ENCODE assay signal across 1 cellular context in the genomic region with DNA sequence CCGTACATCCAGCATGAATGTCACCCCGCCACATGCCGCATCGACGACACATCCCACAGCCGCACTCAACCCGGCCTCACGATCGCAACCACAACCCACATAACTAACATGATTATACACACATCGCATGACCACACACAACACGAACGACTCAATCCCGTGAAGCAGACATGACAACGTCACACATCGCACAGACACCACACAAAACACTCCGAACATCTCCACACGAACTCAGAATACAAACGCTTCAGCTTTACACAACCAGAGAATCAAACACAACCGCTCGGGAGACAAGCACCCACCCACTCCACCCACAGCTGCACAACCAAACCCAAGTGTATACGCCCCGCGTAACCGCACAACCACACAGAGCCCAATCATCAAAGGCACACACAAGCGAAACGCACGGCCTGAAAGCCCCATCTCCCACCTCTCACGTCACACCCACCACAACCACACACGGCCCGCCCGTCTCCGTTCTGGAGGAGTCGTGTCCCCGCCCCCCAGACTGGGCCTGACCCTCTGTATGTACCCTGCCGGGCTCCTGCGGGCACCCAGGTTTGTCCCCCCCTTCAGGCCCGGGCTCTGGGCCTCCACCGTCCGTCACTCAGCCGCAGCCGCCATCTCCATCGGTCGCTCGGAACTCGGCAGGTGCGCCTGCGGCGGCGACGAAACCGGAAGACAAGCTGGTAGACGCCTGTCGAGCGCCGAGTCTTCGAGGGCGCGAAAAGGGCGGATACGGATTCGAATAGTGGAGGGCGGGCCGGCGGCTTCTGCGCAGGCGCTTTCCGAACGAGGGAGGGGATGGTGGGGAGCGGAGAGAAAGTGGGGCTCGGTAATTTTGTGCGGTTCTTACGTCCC.
TF ChIP-seq lines count a peak whose summit lies in the region.

A gene (minus strand): TSS at position 646 of the 861 bp plus-strand sequence. CDS start 3,028 bp downstream, outside the sequence.

TF ChIP-seq in HepG2, 621 proteins besides CTCF, POLR2A, EP300 and RAD21 (continued from another document and continues in another):
- TF ChIP-seq FOSL1 (CRISPR knock-in tag; IDR thresholded peaks at IDR 0.05; ENCODE audit: borderline replicate concordance): no peak
- TF ChIP-seq EEA1 (CRISPR knock-in tag; IDR thresholded peaks at IDR 0.05; ENCODE audit: borderline replicate concordance): 0 out of 2 replicates have a peak, but pooled peaks have one; percentile 45
- TF ChIP-seq YY1 (IDR thresholded peaks at IDR 0.05; ENCODE audit: insufficient read depth, insufficient replicate concordance, low read depth, low read length): peak; percentile 96
- TF ChIP-seq TCF7L2 (IDR thresholded peaks at IDR 0.05; ENCODE audit: low read depth, low read length): no peak
- TF ChIP-seq, protein P1, sequence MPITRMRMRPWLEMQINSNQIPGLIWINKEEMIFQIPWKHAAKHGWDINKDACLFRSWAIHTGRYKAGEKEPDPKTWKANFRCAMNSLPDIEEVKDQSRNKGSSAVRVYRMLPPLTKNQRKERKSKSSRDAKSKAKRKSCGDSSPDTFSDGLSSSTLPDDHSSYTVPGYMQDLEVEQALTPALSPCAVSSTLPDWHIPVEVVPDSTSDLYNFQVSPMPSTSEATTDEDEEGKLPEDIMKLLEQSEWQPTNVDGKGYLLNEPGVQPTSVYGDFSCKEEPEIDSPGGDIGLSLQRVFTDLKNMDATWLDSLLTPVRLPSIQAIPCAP (CRISPR knock-in tag; IDR thresholded peaks at IDR 0.05; ENCODE audit: low read depth): no peak
- no peak for TF ChIP-seq CBX2 (IDR thresholded peaks at IDR 0.05; ENCODE audit: low read depth, low read length)
- TF ChIP-seq CBX2 (CRISPR knock-in tag; IDR thresholded peaks at IDR 0.05; ENCODE audit: low read depth): 0 out of 2 replicates have a peak, but pooled peaks have one; percentile 67
- no peak for TF ChIP-seq ZNF550 (CRISPR knock-in tag; IDR thresholded peaks at IDR 0.05; ENCODE audit: borderline replicate concordance)
- TF ChIP-seq, protein P2, sequence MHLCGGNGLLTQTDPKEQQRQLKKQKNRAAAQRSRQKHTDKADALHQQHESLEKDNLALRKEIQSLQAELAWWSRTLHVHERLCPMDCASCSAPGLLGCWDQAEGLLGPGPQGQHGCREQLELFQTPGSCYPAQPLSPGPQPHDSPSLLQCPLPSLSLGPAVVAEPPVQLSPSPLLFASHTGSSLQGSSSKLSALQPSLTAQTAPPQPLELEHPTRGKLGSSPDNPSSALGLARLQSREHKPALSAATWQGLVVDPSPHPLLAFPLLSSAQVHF (CRISPR knock-in tag; IDR thresholded peaks at IDR 0.05): peak; percentile 95
- no peak for TF ChIP-seq FOXA1 (IDR thresholded peaks at IDR 0.05)
- TF ChIP-seq FOXA1 (CRISPR knock-in tag; IDR thresholded peaks at IDR 0.05): peak; percentile 63
- peak; percentile 95; the same call in 1 of the 2 replicates for TF ChIP-seq ZZZ3 (CRISPR knock-in tag; IDR thresholded peaks at IDR 0.05; ENCODE audit: borderline replicate concordance)
- peak; percentile 98 for TF ChIP-seq SPEN (CRISPR knock-in tag; IDR thresholded peaks at IDR 0.05; ENCODE audit: low read depth)
- peak; percentile 83; the same call in 1 of the 2 replicates for TF ChIP-seq PHF21A (CRISPR knock-in tag; IDR thresholded peaks at IDR 0.05)
- peak; percentile 93; the same call in 1 of the 2 replicates for TF ChIP-seq KDM2A (CRISPR knock-in tag; IDR thresholded peaks at IDR 0.05; ENCODE audit: borderline replicate concordance, low read depth)
- TF ChIP-seq NR2F6 (IDR thresholded peaks at IDR 0.05): no peak
- peak; percentile 71; the same call in 1 of the 2 replicates for TF ChIP-seq NR2F6 (CRISPR knock-in tag; IDR thresholded peaks at IDR 0.05)
- peak; percentile 53; the same call in 1 of the 2 replicates for TF ChIP-seq ZNF672 (CRISPR knock-in tag; IDR thresholded peaks at IDR 0.05)
- TF ChIP-seq, protein P3, sequence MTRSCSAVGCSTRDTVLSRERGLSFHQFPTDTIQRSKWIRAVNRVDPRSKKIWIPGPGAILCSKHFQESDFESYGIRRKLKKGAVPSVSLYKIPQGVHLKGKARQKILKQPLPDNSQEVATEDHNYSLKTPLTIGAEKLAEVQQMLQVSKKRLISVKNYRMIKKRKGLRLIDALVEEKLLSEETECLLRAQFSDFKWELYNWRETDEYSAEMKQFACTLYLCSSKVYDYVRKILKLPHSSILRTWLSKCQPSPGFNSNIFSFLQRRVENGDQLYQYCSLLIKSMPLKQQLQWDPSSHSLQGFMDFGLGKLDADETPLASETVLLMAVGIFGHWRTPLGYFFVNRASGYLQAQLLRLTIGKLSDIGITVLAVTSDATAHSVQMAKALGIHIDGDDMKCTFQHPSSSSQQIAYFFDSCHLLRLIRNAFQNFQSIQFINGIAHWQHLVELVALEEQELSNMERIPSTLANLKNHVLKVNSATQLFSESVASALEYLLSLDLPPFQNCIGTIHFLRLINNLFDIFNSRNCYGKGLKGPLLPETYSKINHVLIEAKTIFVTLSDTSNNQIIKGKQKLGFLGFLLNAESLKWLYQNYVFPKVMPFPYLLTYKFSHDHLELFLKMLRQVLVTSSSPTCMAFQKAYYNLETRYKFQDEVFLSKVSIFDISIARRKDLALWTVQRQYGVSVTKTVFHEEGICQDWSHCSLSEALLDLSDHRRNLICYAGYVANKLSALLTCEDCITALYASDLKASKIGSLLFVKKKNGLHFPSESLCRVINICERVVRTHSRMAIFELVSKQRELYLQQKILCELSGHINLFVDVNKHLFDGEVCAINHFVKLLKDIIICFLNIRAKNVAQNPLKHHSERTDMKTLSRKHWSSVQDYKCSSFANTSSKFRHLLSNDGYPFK (CRISPR knock-in tag; IDR thresholded peaks at IDR 0.05; ENCODE audit: borderline replicate concordance): peak; percentile 86; the same call in 1 of the 2 replicates
- TF ChIP-seq IKZF1 (IDR thresholded peaks at IDR 0.05): no peak
- peak; percentile 92 for TF ChIP-seq RBFOX2 (IDR thresholded peaks at IDR 0.05; ENCODE audit: low read depth, low read length)
- TF ChIP-seq ZNF775 (CRISPR knock-in tag; IDR thresholded peaks at IDR 0.05; ENCODE audit: borderline replicate concordance): no peak
- TF ChIP-seq, protein P4, sequence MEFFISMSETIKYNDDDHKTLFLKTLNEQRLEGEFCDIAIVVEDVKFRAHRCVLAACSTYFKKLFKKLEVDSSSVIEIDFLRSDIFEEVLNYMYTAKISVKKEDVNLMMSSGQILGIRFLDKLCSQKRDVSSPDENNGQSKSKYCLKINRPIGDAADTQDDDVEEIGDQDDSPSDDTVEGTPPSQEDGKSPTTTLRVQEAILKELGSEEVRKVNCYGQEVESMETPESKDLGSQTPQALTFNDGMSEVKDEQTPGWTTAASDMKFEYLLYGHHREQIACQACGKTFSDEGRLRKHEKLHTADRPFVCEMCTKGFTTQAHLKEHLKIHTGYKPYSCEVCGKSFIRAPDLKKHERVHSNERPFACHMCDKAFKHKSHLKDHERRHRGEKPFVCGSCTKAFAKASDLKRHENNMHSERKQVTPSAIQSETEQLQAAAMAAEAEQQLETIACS (CRISPR knock-in tag; IDR thresholded peaks at IDR 0.05): 0 out of 2 replicates have a peak, but pooled peaks have one; percentile 26
- TF ChIP-seq BRCA1 (CRISPR knock-in tag; IDR thresholded peaks at IDR 0.05): peak; percentile 69; the same call in 1 of the 2 replicates
- no peak; the same call in 1 of the 2 replicates for TF ChIP-seq ZNF460 (CRISPR knock-in tag; IDR thresholded peaks at IDR 0.05; ENCODE audit: borderline replicate concordance)
- peak; percentile 76 for TF ChIP-seq ZNF143 (CRISPR knock-in tag; IDR thresholded peaks at IDR 0.05)
- peak; percentile 68 for TF ChIP-seq TBL1XR1 (IDR thresholded peaks at IDR 0.05; ENCODE audit: borderline replicate concordance, low read length, partially characterized antibody)
- no peak for TF ChIP-seq NFIC (IDR thresholded peaks at IDR 0.05; ENCODE audit: low read length)
- TF ChIP-seq ZNF83 (CRISPR knock-in tag; IDR thresholded peaks at IDR 0.05; ENCODE audit: borderline replicate concordance): 0 out of 2 replicates have a peak, but pooled peaks have one; percentile 21
- TF ChIP-seq ZNF264 (CRISPR knock-in tag; IDR thresholded peaks at IDR 0.05): peak; percentile 69; the same call in 1 of the 2 replicates
- TF ChIP-seq ZFYVE20 (CRISPR knock-in tag; IDR thresholded peaks at IDR 0.05; ENCODE audit: borderline replicate concordance, low read depth): no peak
- peak; percentile 94 for TF ChIP-seq YEATS4 (CRISPR knock-in tag; IDR thresholded peaks at IDR 0.05; ENCODE audit: borderline replicate concordance)
- TF ChIP-seq SIN3A (IDR thresholded peaks at IDR 0.05; ENCODE audit: borderline replicate concordance, low read depth, low read length): peak; percentile 96; the same call in 1 of the 2 replicates
- no peak for TF ChIP-seq SCMH1 (CRISPR knock-in tag; IDR thresholded peaks at IDR 0.05; ENCODE audit: borderline replicate concordance)
- TF ChIP-seq NRL (CRISPR knock-in tag; IDR thresholded peaks at IDR 0.05; ENCODE audit: borderline replicate concordance): peak; percentile 77; the same call in 1 of the 2 replicates
- peak; percentile 98 for TF ChIP-seq YEATS2 (CRISPR knock-in tag; IDR thresholded peaks at IDR 0.05; ENCODE audit: borderline replicate concordance)
- TF ChIP-seq, protein P5, sequence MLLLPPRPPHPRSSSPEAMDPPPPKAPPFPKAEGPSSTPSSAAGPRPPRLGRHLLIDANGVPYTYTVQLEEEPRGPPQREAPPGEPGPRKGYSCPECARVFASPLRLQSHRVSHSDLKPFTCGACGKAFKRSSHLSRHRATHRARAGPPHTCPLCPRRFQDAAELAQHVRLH (CRISPR knock-in tag; IDR thresholded peaks at IDR 0.05; ENCODE audit: borderline replicate concordance, low read depth): peak; percentile 88; the same call in 1 of the 2 replicates
- TF ChIP-seq, protein P6, sequence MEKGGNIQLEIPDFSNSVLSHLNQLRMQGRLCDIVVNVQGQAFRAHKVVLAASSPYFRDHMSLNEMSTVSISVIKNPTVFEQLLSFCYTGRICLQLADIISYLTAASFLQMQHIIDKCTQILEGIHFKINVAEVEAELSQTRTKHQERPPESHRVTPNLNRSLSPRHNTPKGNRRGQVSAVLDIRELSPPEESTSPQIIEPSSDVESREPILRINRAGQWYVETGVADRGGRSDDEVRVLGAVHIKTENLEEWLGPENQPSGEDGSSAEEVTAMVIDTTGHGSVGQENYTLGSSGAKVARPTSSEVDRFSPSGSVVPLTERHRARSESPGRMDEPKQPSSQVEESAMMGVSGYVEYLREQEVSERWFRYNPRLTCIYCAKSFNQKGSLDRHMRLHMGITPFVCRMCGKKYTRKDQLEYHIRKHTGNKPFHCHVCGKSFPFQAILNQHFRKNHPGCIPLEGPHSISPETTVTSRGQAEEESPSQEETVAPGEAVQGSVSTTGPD (CRISPR knock-in tag; IDR thresholded peaks at IDR 0.05): no peak
- TF ChIP-seq ARID2 (CRISPR knock-in tag; IDR thresholded peaks at IDR 0.05; ENCODE audit: borderline replicate concordance): peak; percentile 96; the same call in 1 of the 2 replicates
- TF ChIP-seq, protein P7, sequence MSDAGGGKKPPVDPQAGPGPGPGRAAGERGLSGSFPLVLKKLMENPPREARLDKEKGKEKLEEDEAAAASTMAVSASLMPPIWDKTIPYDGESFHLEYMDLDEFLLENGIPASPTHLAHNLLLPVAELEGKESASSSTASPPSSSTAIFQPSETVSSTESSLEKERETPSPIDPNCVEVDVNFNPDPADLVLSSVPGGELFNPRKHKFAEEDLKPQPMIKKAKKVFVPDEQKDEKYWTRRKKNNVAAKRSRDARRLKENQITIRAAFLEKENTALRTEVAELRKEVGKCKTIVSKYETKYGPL (CRISPR knock-in tag; IDR thresholded peaks at IDR 0.05): no peak
- TF ChIP-seq ARHGAP35 (CRISPR knock-in tag; IDR thresholded peaks at IDR 0.05; ENCODE audit: borderline replicate concordance): peak; percentile 95; the same call in 1 of the 2 replicates
- peak; percentile 94 for TF ChIP-seq ZFP90 (CRISPR knock-in tag; IDR thresholded peaks at IDR 0.05; ENCODE audit: borderline replicate concordance)
- TF ChIP-seq HES4 (CRISPR knock-in tag; IDR thresholded peaks at IDR 0.05; ENCODE audit: borderline replicate concordance): peak; percentile 79; the same call in 1 of the 2 replicates
- peak; percentile 90 for TF ChIP-seq HNRNPUL1 (IDR thresholded peaks at IDR 0.05; ENCODE audit: low read depth, low read length)
- no peak for TF ChIP-seq ZNF180 (CRISPR knock-in tag; IDR thresholded peaks at IDR 0.05; ENCODE audit: borderline replicate concordance, low read depth)
- peak; percentile 55; the same call in 1 of the 2 replicates for TF ChIP-seq FOSL2 (CRISPR knock-in tag; IDR thresholded peaks at IDR 0.05)
- peak; percentile 99 for TF ChIP-seq TBX2 (CRISPR knock-in tag; IDR thresholded peaks at IDR 0.05; ENCODE audit: borderline replicate concordance)
- TF ChIP-seq ZNF547 (CRISPR knock-in tag; IDR thresholded peaks at IDR 0.05): peak; percentile 80; the same call in 1 of the 2 replicates
- TF ChIP-seq, protein P8, sequence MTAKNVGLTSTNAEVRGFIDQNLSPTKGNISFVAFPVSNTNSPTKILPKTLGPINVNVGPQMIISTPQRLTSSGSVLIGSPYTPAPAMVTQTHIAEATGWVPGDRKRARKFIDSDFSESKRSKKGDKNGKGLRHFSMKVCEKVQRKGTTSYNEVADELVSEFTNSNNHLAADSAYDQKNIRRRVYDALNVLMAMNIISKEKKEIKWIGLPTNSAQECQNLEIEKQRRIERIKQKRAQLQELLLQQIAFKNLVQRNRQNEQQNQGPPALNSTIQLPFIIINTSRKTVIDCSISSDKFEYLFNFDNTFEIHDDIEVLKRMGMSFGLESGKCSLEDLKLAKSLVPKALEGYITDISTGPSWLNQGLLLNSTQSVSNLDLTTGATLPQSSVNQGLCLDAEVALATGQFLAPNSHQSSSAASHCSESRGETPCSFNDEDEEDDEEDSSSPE (CRISPR knock-in tag; IDR thresholded peaks at IDR 0.05): peak; percentile 99
- peak; percentile 100 for TF ChIP-seq KMT2B (CRISPR knock-in tag; IDR thresholded peaks at IDR 0.05)
- peak; percentile 91; the same call in 1 of the 2 replicates for TF ChIP-seq PAX8 (CRISPR knock-in tag; IDR thresholded peaks at IDR 0.05; ENCODE audit: borderline replicate concordance)
- peak; percentile 87 for TF ChIP-seq NFKBIZ (CRISPR knock-in tag; IDR thresholded peaks at IDR 0.05)
- TF ChIP-seq, protein P9, sequence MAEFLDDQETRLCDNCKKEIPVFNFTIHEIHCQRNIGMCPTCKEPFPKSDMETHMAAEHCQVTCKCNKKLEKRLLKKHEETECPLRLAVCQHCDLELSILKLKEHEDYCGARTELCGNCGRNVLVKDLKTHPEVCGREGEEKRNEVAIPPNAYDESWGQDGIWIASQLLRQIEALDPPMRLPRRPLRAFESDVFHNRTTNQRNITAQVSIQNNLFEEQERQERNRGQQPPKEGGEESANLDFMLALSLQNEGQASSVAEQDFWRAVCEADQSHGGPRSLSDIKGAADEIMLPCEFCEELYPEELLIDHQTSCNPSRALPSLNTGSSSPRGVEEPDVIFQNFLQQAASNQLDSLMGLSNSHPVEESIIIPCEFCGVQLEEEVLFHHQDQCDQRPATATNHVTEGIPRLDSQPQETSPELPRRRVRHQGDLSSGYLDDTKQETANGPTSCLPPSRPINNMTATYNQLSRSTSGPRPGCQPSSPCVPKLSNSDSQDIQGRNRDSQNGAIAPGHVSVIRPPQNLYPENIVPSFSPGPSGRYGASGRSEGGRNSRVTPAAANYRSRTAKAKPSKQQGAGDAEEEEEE (CRISPR knock-in tag; IDR thresholded peaks at IDR 0.05; ENCODE audit: borderline replicate concordance): 0 out of 2 replicates have a peak, but pooled peaks have one; percentile 50
